Comparison of ENCODE assay signal across 1 cellular context in genomic region chr18:24268784-24269550, GRCh38.
TF ChIP-seq lines count a peak whose summit lies in the region.

No MANE protein-coding gene starts in this region.

TF ChIP-seq in HCT116, 20 proteins besides CTCF, POLR2A, EP300 and RAD21 (continued from another document):
- TF ChIP-seq, protein P1, sequence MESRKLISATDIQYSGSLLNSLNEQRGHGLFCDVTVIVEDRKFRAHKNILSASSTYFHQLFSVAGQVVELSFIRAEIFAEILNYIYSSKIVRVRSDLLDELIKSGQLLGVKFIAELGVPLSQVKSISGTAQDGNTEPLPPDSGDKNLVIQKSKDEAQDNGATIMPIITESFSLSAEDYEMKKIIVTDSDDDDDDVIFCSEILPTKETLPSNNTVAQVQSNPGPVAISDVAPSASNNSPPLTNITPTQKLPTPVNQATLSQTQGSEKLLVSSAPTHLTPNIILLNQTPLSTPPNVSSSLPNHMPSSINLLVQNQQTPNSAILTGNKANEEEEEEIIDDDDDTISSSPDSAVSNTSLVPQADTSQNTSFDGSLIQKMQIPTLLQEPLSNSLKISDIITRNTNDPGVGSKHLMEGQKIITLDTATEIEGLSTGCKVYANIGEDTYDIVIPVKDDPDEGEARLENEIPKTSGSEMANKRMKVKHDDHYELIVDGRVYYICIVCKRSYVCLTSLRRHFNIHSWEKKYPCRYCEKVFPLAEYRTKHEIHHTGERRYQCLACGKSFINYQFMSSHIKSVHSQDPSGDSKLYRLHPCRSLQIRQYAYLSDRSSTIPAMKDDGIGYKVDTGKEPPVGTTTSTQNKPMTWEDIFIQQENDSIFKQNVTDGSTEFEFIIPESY (IDR thresholded peaks at IDR 0.05; ENCODE audit: extremely low read depth, insufficient replicate concordance, low read length) = no peak
- no peak for TF ChIP-seq CBX3 (IDR thresholded peaks at IDR 0.05; ENCODE audit: low read depth)
- TF ChIP-seq EGR1 (IDR thresholded peaks at IDR 0.05; ENCODE audit: low read depth) = no peak
- no peak for TF ChIP-seq TCF7L2 (IDR thresholded peaks at IDR 0.05; ENCODE audit: borderline replicate concordance, extremely low read depth, insufficient read depth, insufficient read length)
